Comparison of ENCODE assay signal across 7 cellular contexts in the genomic region with DNA sequence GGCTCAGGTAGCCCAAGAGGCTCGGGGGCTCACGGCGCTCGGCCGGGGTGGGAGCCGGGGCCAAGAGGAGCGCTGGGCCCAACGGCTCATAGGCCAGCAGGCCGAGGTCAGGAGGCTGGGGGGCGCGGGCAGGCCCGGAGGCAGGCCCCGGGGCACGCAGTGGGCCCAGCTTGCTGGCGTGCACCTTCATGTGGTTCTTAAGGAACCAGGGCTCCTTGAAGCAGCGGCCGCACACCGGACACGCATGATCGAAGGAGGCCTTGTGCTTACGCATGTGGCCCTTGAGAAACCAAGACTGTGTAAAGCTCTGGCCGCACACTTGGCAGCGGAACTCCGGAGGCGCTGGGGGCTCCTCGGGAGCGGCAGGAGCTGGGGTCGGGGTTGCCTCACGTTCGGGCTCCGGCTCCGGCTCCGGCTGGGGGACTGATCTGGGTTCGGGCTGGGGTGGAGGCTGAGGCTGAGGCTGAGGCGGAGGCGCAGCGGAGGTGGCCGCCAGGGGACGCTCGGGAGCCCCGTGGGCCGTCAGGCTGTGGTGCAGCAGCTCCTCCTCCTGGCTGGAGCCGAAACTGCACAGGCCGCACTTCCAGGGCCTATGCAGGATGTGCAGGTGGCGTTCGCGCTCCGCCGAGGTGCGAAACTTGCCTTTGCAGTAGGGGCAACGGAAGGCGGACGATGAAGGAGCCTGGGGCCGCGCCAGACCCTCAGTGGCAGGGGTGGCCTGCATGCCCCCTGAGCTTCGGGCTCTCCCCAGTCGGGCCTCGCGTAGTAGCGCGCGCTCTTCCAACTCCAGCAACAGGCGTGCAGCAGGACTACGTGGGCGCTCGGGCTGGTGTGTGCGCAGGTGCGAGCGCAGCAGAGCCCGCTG.
DNase-seq lines count a peak whose midpoint lies in the region; FAIRE-seq and TF ChIP-seq lines count a peak whose summit lies in the region.

No MANE protein-coding gene starts in this region.

- H3K27me3 ChIP-seq in Loucy (ENCODE audit: insufficient read depth, low read length, poor library complexity, severe bottlenecking) (no peaks in the 10 kb centered on the region), layer of hippocampus (ENCODE audit: control insufficient read depth, insufficient read depth, low read length) (no peaks in the 10 kb centered on the region)

- H3K9me3 ChIP-seq in Loucy (ENCODE audit: insufficient read depth, low read depth, low read length) = no peaks in the 10 kb centered on the region

- FAIRE-seq in H54 (lab: Jason Lieb, UNC) = no peak

- no peak for TF ChIP-seq POLR2A in H54 (IDR thresholded peaks at IDR 0.05; ENCODE audit: low read depth, low read length)

- no peaks in the 10 kb centered on the region; the same call in 1 of the 2 replicates for H3K36me3 ChIP-seq in Loucy (ENCODE audit: insufficient read depth, low read length)

- peaks cover 11% of the 10 kb centered on the region for H3K4me1 ChIP-seq in Loucy (ENCODE audit: insufficient read depth, low read length, poor library complexity, severe bottlenecking)

- H2AFZ ChIP-seq in Loucy (ENCODE audit: low read length) = no peak overlapping the region

- H3K79me2 ChIP-seq in Loucy (ENCODE audit: insufficient read depth, low read length) = no peaks in the 10 kb centered on the region; the same call in 1 of the 2 replicates

- H4K20me1 ChIP-seq in Loucy (ENCODE audit: insufficient read depth, low read length, poor library complexity, severe bottlenecking) = peaks cover 3% of the 10 kb centered on the region

- H3K27ac ChIP-seq in caudate nucleus (ENCODE audit: low read depth, low read length) (no peak overlapping the region), layer of hippocampus (ENCODE audit: low read depth, low read length) (peak overlapping the region; percentile 17)

- no peak overlapping the region for H3K4me2 ChIP-seq in Loucy (ENCODE audit: low read depth, low read length, poor library complexity, severe bottlenecking)

- H3F3A ChIP-seq in Loucy (ENCODE audit: low read depth) = peaks cover 20% of the 10 kb centered on the region

- no peak overlapping the region for H3K4me3 ChIP-seq in Loucy (ENCODE audit: low read length, poor library complexity, severe bottlenecking)

- peak; percentile 100 for TF ChIP-seq CTCF in GM12874 (IDR thresholded peaks at IDR 0.05; ENCODE audit: insufficient read depth, low read depth, low read length)
- peak; percentile 100 for TF ChIP-seq CTCF in Loucy (conservative IDR thresholded peaks at IDR 0.05; ENCODE audit: low read length)

- DNase-seq in H54 (ENCODE audit: insufficient read length, low spot score) (peak; percentile 71), caudate nucleus (lab: John Stamatoyannopoulos, UW) (peak in 52 of 61 donors; percentile 22 to 81 (median 58))
- peak; percentile 78 for DNase-seq in activated CD4-positive, CD25-positive, alpha-beta regulatory T cell treated with anti-CD3 and anti-CD28 coated beads, Interleukin-2, amount 50 U/mL, for 16 hours (ENCODE audit: low read depth, low spot score)
- peak; percentile 82 to 95 for DNase-seq in stimulated activated CD4-positive, alpha-beta T cell treated with anti-CD3 and anti-CD28 coated beads, Interleukin-4, amount 100 ng/mL, for 4 hours

- no peak overlapping the region for H3K9ac ChIP-seq in Loucy (ENCODE audit: low read depth, low read length, poor library complexity, severe bottlenecking)

- no peaks in the 10 kb centered on the region for H3K9me2 ChIP-seq in Loucy (replicated peaks; ENCODE audit: low read depth, low read length)
